Comparison of ENCODE assay signal across 13 cellular contexts in genomic region chr14:96497586-96497985, GRCh38.
"Had no signal": no experiment of that assay in that cellular context is flagged by ENCODE, and none has a peak within 500 bp of the region (broad histone marks: within the 10 kb centered on the region; RNA-seq: fewer than 3 reads in every experiment).

No MANE protein-coding gene starts in this region.

- H3K36me3 ChIP-seq: adrenal gland, gastrocnemius medialis, left ventricle myocardium inferior, thyroid gland had no signal

- H3K4me1 Mint-ChIP-seq: activated T-helper 17 cell treated with anti-CD3 and anti-CD28 coated beads, Interleukin-2, amount 50 U/mL, for 72 hours; WTC11 had no signal

- H3K9me3 Mint-ChIP-seq: activated CD4-positive, alpha-beta T cell treated with anti-CD3 and anti-CD28 coated beads, Interleukin-2, amount 10 ng/mL, durations not matched to agents 24 days and 14 days; activated naive CD4-positive, alpha-beta T cell treated with anti-CD3 and anti-CD28 coated beads, Interleukin-2, amount 10 ng/mL, durations not matched to agents 7 days and 5 days; activated T-helper 17 cell treated with anti-CD3 and anti-CD28 coated beads, Interleukin-2, amount 50 U/mL, for 72 hours; effector memory CD8-positive, alpha-beta T cell; WTC11 had no signal

- H3K9me3 ChIP-seq: adrenal gland, gastrocnemius medialis, left ventricle myocardium inferior, thyroid gland had no signal

- H3K27ac ChIP-seq: adrenal gland, gastrocnemius medialis, left ventricle myocardium inferior, thyroid gland had no signal

- H3K27me3 ChIP-seq: adrenal gland, thyroid gland had no signal

- H3K27ac Mint-ChIP-seq: activated CD4-positive, alpha-beta T cell treated with anti-CD3 and anti-CD28 coated beads, Interleukin-2, amount 10 ng/mL, durations not matched to agents 24 days and 14 days; activated naive CD4-positive, alpha-beta T cell treated with anti-CD3 and anti-CD28 coated beads, Interleukin-2, amount 10 ng/mL, durations not matched to agents 7 days and 5 days; activated T-helper 17 cell treated with anti-CD3 and anti-CD28 coated beads, Interleukin-2, amount 50 U/mL, for 72 hours; brain; dendritic cell treated with granulocyte-macrophage colony-stimulating factor and Interleukin-4, amounts not matched to agents 40 ng/mL and 50 ng/mL, for 4 days; effector memory CD8-positive, alpha-beta T cell; WTC11 had no signal

- ATAC-seq: activated T-helper 17 cell treated with anti-CD3 and anti-CD28 coated beads, Interleukin-2, amount 50 U/mL, for 72 hours; effector memory CD8-positive, alpha-beta T cell; gastrocnemius medialis; WTC11 had no signal

- H3K36me3 Mint-ChIP-seq: brain, WTC11 had no signal

- DNase-seq: activated CD4-positive, alpha-beta T cell treated with anti-CD3 and anti-CD28 coated beads, Interleukin-2, amount 10 ng/mL, durations not matched to agents 24 days and 14 days; activated naive CD4-positive, alpha-beta T cell treated with anti-CD3 and anti-CD28 coated beads, Interleukin-2, amount 10 ng/mL, durations not matched to agents 7 days and 5 days; activated T-cell treated with anti-CD3 and anti-CD28 coated beads for 4 hours; adrenal gland; effector memory CD8-positive, alpha-beta T cell; gastrocnemius medialis; left ventricle myocardium inferior; stimulated activated CD4-positive, alpha-beta T cell treated with anti-CD3 and anti-CD28 coated beads, Interleukin-4, amount 100 ng/mL, for 1 hour; thyroid gland had no signal

- H3K4me3 ChIP-seq: adrenal gland, gastrocnemius medialis, left ventricle myocardium inferior, thyroid gland had no signal

- H3K4me3 Mint-ChIP-seq: activated CD4-positive, alpha-beta T cell treated with anti-CD3 and anti-CD28 coated beads, Interleukin-2, amount 10 ng/mL, durations not matched to agents 24 days and 14 days; activated naive CD4-positive, alpha-beta T cell treated with anti-CD3 and anti-CD28 coated beads, Interleukin-2, amount 10 ng/mL, durations not matched to agents 7 days and 5 days; activated T-helper 17 cell treated with anti-CD3 and anti-CD28 coated beads, Interleukin-2, amount 50 U/mL, for 72 hours; dendritic cell treated with granulocyte-macrophage colony-stimulating factor and Interleukin-4, amounts not matched to agents 40 ng/mL and 50 ng/mL, for 4 days; effector memory CD8-positive, alpha-beta T cell; WTC11 had no signal
